ENCODE assay signal across 20 cellular contexts in the genomic region with DNA sequence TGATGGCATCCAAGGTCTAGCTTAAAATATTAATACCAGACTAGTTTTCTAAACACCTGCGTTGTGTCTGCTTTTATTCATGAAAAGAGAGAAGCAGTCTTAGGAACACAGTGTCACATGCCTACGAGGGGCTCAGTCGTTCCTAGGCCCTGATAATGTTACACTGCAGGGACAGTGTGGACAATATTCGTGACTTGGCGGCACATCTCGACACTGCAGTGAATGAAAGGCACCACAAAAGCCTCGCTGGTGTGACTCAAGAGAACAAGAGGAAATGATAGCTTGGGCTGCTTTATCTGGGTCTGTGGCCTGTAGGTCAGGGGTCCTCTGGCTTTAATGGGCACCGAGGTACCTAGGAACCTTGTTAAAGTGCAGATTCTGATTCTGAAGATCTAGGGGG.
"Had no signal": no experiment of that assay in that cellular context is flagged by ENCODE, and none has a peak within 500 bp of the region (broad histone marks: within the 10 kb centered on the region; RNA-seq: fewer than 3 reads in every experiment).

No MANE protein-coding gene starts in this region.

- H3K9me3 Mint-ChIP-seq: stimulated activated effector memory CD8-positive, alpha-beta T cell treated with anti-CD3 and anti-CD28 coated beads, Interleukin-12 subunit alpha, Interleukin-12 subunit beta, amount 100 ng/mL, for 72 hours had no signal

- H3K36me3 Mint-ChIP-seq: naive thymus-derived CD8-positive, alpha-beta T cell; stimulated activated effector memory CD8-positive, alpha-beta T cell treated with anti-CD3 and anti-CD28 coated beads, Interleukin-12 subunit alpha, Interleukin-12 subunit beta, amount 100 ng/mL, for 72 hours had no signal

- DNase-seq: dermis blood vessel endothelial cell; effector memory CD4-positive, alpha-beta T cell; erythroblast; head of caudate nucleus; left ventricle myocardium superior; lower lobe of right lung; naive thymus-derived CD8-positive, alpha-beta T cell; right cardiac atrium; sigmoid colon; stimulated activated CD4-positive, alpha-beta T cell treated with anti-CD3 and anti-CD28 coated beads, Interleukin-2, amount 100 ng/mL, for 24 hours; stimulated activated CD4-positive, alpha-beta T cell treated with anti-CD3 and anti-CD28 coated beads, Interleukin-4, amount 100 ng/mL, for 24 hours; stimulated activated naive CD4-positive, alpha-beta T cell treated with Interleukin-2 at 50 U/mL for 16 hours; transverse colon had no signal

- H3K4me3 Mint-ChIP-seq: naive thymus-derived CD8-positive, alpha-beta T cell; stimulated activated effector memory CD8-positive, alpha-beta T cell treated with anti-CD3 and anti-CD28 coated beads, Interleukin-12 subunit alpha, Interleukin-12 subunit beta, amount 100 ng/mL, for 72 hours had no signal

- H3K4me3 ChIP-seq: coronary artery, lower lobe of right lung, prostate gland, sigmoid colon, suprapubic skin, transverse colon had no signal

- H3K27ac ChIP-seq: coronary artery, lower lobe of right lung, suprapubic skin had no signal

- H3K27ac Mint-ChIP-seq: naive thymus-derived CD8-positive, alpha-beta T cell; stimulated activated effector memory CD8-positive, alpha-beta T cell treated with anti-CD3 and anti-CD28 coated beads, Interleukin-12 subunit alpha, Interleukin-12 subunit beta, amount 100 ng/mL, for 72 hours had no signal

- FAIRE-seq: endometrium, frontal cortex, keratinocyte had no signal

- H3K36me3 ChIP-seq: lower lobe of right lung, prostate gland, transverse colon had no signal

- H3K4me1 Mint-ChIP-seq: stimulated activated effector memory CD8-positive, alpha-beta T cell treated with anti-CD3 and anti-CD28 coated beads, Interleukin-12 subunit alpha, Interleukin-12 subunit beta, amount 100 ng/mL, for 72 hours had no signal

- H3K9me3 ChIP-seq: lower lobe of right lung, prostate gland, sigmoid colon, suprapubic skin, transverse colon had no signal

- H3K27me3 ChIP-seq: sigmoid colon, suprapubic skin, transverse colon had no signal

- H3K4me1 ChIP-seq: lower lobe of right lung, prostate gland had no signal
